ENCODE assay signal across 9 cellular contexts in the genomic region with DNA sequence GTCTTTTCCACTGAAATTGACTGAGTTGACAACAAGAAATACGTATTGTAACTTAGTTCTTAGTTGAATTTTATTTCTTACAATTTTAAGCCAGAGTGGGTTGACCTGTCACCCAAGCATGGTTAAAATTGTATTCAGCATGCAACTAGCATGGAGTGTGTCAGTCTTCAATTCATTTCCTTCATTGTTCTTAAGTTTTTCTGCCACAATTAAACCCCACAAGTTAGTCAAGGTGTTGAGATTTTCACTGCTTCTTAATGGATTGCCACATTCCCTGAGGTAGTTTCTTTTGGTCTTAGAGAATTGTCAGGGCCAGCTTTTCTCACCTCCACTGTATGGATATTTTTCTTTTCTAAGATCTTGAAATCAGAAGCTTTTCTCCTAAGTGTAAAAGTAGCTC. TPM values are rescaled to one million over a fixed set of nuclear protein-coding genes. Genes with fewer than 3 reads are reported as not detected.
A peak's percentile ranks its signal among the peaks of the same experiment; 100 is the strongest.
DNase-seq lines count a peak whose midpoint lies in the region; ATAC-seq and TF ChIP-seq lines count a peak whose summit lies in the region.
"Had no signal": no experiment of that assay in that cellular context is flagged by ENCODE, and none has a peak within 500 bp of the region (broad histone marks: within the 10 kb centered on the region; RNA-seq: fewer than 3 reads in every experiment).

No MANE protein-coding gene starts in this region.

- no peak overlapping the region for H2AFZ ChIP-seq in GM23338
- H2AFZ ChIP-seq in fibroblast of lung (ENCODE audit: low read length), result no peak overlapping the region

- no peaks in the 10 kb centered on the region for H3F3A ChIP-seq in GM23338 (replicated peaks; ENCODE audit: low read depth)

- H3K4me1 ChIP-seq in GM23338 (ENCODE audit: insufficient read depth) (peaks cover 18% of the 10 kb centered on the region), fibroblast of lung (ENCODE audit: control insufficient read depth, extremely low read depth, insufficient read depth, low read length) (peaks cover 8% of the 10 kb centered on the region)

- H3K27ac Mint-ChIP-seq in GM23338 (no peak overlapping the region), T-helper 17 cell (peak overlapping the region; percentile 99)

- H3K36me3 Mint-ChIP-seq in GM23338 (ENCODE audit: low read depth), result no peaks in the 10 kb centered on the region
- H3K36me3 Mint-ChIP-seq in T-helper 17 cell (ENCODE audit: low read depth), result peaks cover 7% of the 10 kb centered on the region

- H3K4me2 ChIP-seq in GM23338 (peak overlapping the region; percentile 40; the same call in 1 of the 2 replicates), fibroblast of lung (ENCODE audit: extremely low read depth, insufficient read depth, low read length) (peak overlapping the region; percentile 99)

- no peaks in the 10 kb centered on the region for H3K36me3 ChIP-seq in GM23338 (ENCODE audit: insufficient read depth)
- no peaks in the 10 kb centered on the region for H3K36me3 ChIP-seq in fibroblast of lung (ENCODE audit: control insufficient read depth, insufficient read depth, low read length)

- no peak for DNase-seq in GM23338 (ENCODE audit: low spot score)
- DNase-seq in T-helper 17 cell, result no peak
- no peak for DNase-seq in fibroblast of lung (ENCODE audit: low read depth in 2 of 2)
- no peak for DNase-seq in skeletal muscle cell (ENCODE audit: low read depth)
- no peak for DNase-seq in superior temporal gyrus (ENCODE audit: extremely low spot score)
- no peak for DNase-seq in activated CD8-positive, alpha-beta memory T cell treated with anti-CD3 and anti-CD28 coated beads, Interleukin-2, amount 50 U/mL, for 4 hours
- DNase-seq: left colon had no signal

- H3K9ac ChIP-seq in fibroblast of lung (ENCODE audit: insufficient read depth, low read length), result no peak overlapping the region

- 0 out of 3 replicates have a peak overlapping the region, but pooled peaks have one; percentile 7 for H3K4me3 Mint-ChIP-seq in GM23338
- H3K4me3 Mint-ChIP-seq in T-helper 17 cell, result peak overlapping the region; percentile 100

- no peaks in the 10 kb centered on the region for H3K27me3 ChIP-seq in GM23338 (ENCODE audit: insufficient read depth)
- H3K27me3 ChIP-seq in fibroblast of lung (ENCODE audit: control insufficient read depth, insufficient read depth, low read length), result no peaks in the 10 kb centered on the region

- no peaks in the 10 kb centered on the region for H3K9me2 ChIP-seq in GM23338 (ENCODE audit: insufficient read depth)

- no peaks in the 10 kb centered on the region for H3K9me3 Mint-ChIP-seq in GM23338

- peaks cover 24% of the 10 kb centered on the region for H3K4me1 Mint-ChIP-seq in GM23338
- peaks cover 56% of the 10 kb centered on the region for H3K4me1 Mint-ChIP-seq in T-helper 17 cell

- peaks cover 69% of the 10 kb centered on the region for H3K79me2 ChIP-seq in GM23338 (replicated peaks; ENCODE audit: insufficient read depth)
- H3K79me2 ChIP-seq in fibroblast of lung (ENCODE audit: control insufficient read depth, insufficient read depth, low read length), result peaks cover 71% of the 10 kb centered on the region

- H3K9me3 ChIP-seq in T-helper 17 cell (ENCODE audit: control insufficient read depth, low read length, poor library complexity, severe bottlenecking), result no peaks in the 10 kb centered on the region
- H3K9me3 ChIP-seq in fibroblast of lung (ENCODE audit: control insufficient read depth, insufficient read depth, low read depth, low read length), result no peaks in the 10 kb centered on the region

- TF ChIP-seq CTCF in GM23338 (conservative IDR thresholded peaks at IDR 0.05; ENCODE audit: low read depth in 2 of 2) (no peak), fibroblast of lung (conservative IDR thresholded peaks at IDR 0.05 in 1 of 2, IDR thresholded peaks at IDR 0.05 in 1 of 2; ENCODE audit: low read depth in 1 of 2, low read length in 2 of 2) (no peak)

- H3K27me3 Mint-ChIP-seq in GM23338 (ENCODE audit: insufficient read depth, low read depth, poor library complexity), result peaks cover 5% of the 10 kb centered on the region
- H3K27me3 Mint-ChIP-seq in T-helper 17 cell, result no peaks in the 10 kb centered on the region

- no peak for ATAC-seq in GM23338
- ATAC-seq in T-helper 17 cell, result no peak
- no peak for ATAC-seq in HG02571 (IDR thresholded peaks at IDR 0.05; ENCODE audit: unreplicated experiment)
- no peak for ATAC-seq in HG02981 (IDR thresholded peaks at IDR 0.05; ENCODE audit: unreplicated experiment)
- ATAC-seq: left colon had no signal

- no peak overlapping the region for H3K4me3 ChIP-seq in GM23338
- peak overlapping the region; percentile 75 to 97 (median 92) for H3K4me3 ChIP-seq in fibroblast of lung (replicated peaks in 1 of 4; ENCODE audit: control extremely low read depth in 1 of 4, insufficient read depth in 1 of 4, low read depth in 3 of 4, low read length in 4 of 4)
- H3K4me3 ChIP-seq in skeletal muscle cell (ENCODE audit: low read depth, low read length), result peak overlapping the region; percentile 97

- H4K20me1 ChIP-seq in GM23338 (replicated peaks; ENCODE audit: insufficient read depth), result peaks cover 32% of the 10 kb centered on the region
- no peaks in the 10 kb centered on the region for H4K20me1 ChIP-seq in fibroblast of lung (ENCODE audit: control insufficient read depth, extremely low read depth, insufficient read depth, low read length)

- no peak overlapping the region for H3K27ac ChIP-seq in GM23338 (ENCODE audit: low read depth)
- H3K27ac ChIP-seq in fibroblast of lung (ENCODE audit: insufficient read depth, low read length), result peak overlapping the region; percentile 44

TF ChIP-seq in GM23338, 12 proteins besides CTCF, POLR2A, EP300 and RAD21:
- no peak for TF ChIP-seq ZNF462 (CRISPR knock-in tag; IDR thresholded peaks at IDR 0.05)
- TF ChIP-seq POLR2AphosphoS5 (IDR thresholded peaks at IDR 0.05; ENCODE audit: low read depth), result no peak

RNA-seq across cellular contexts. Expression of gene PTPN1, which starts 2.1 kb away (rescaled TPM):
- total RNA-seq in GM23338 (2014; rRNA removed; shearing (Covaris generic)), result 26.2 and 26.4 TPM in 2 replicates
- polyA plus RNA-seq in GM23338 (2016; fragmentation: Nextera tagmentation; extraction: Ambion mirVana) (16.9 and 18.9 TPM in 2 replicates), fibroblast of lung (28.5 and 28.7 TPM in 2 replicates)
- total RNA-seq in T-helper 17 cell (10 to 100 TPM; 65.5 to 67.7 TPM), fibroblast of lung (12.8 and 20.0 TPM in 2 replicates)
- polyA plus RNA-seq in fibroblast of lung (2012), result 27.4 and 27.5 TPM in 2 replicates
- 37.8 and 39.8 TPM in 2 replicates for polyA minus RNA-seq in fibroblast of lung (ENCODE audit: low replicate concordance)
